Comparison of ENCODE assay signal across 27 cellular contexts in the genomic region with DNA sequence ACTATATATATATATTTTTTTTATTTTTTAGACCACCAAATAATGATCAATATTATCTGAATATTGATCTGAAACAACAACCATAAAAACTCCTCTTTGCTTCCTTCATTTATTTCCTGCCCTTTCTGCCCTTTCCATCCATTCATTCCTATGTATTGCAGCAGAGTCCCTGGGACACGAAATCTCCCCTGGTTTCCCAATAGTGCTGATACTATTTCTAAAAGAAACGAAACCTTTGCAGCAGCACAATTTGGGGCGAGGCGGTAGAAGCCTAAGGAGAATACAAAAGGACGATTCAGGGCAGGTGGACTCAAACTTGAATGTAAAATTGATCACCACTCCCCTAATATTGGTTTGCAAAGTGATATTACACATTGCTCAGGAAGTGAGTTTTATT. TPM values are rescaled to one million over a fixed set of nuclear protein-coding genes. Genes with fewer than 3 reads are reported as not detected.
DNase-seq lines count a peak whose midpoint lies in the region; ATAC-seq and TF ChIP-seq lines count a peak whose summit lies in the region.
"Had no signal": no experiment of that assay in that cellular context is flagged by ENCODE, and none has a peak within 500 bp of the region (broad histone marks: within the 10 kb centered on the region; RNA-seq: fewer than 3 reads in every experiment).

No MANE protein-coding gene starts in this region.

- no peaks in the 10 kb centered on the region for H4K20me1 ChIP-seq in GM23248 (ENCODE audit: insufficient read depth)

- no peak overlapping the region for H3K4me3 Mint-ChIP-seq in activated naive CD4-positive, alpha-beta T cell treated with anti-CD3 and anti-CD28 coated beads for 36 hours
- H3K4me3 Mint-ChIP-seq: activated CD4-positive, alpha-beta T cell treated with anti-CD3 and anti-CD28 coated beads for 36 hours; activated CD8-positive, alpha-beta T cell treated with anti-CD3 and anti-CD28 coated beads, Interleukin-2, amount 10 ng/mL, durations not matched to agents 7 days and 5 days; activated naive CD4-positive, alpha-beta T cell treated with anti-CD3 and anti-CD28 coated beads, Interleukin-2, amount 50 U/mL, for 24 hours; activated T-helper 17 cell treated with anti-CD3 and anti-CD28 coated beads, Interleukin-2, amount 50 U/mL, for 72 hours; IgD-negative memory B cell; memory B cell; neural crest cell had no signal

- peaks cover 50% of the 10 kb centered on the region for H3F3A ChIP-seq in GM23248 (ENCODE audit: insufficient read depth)

- H3K4me1 ChIP-seq in GM23248 (ENCODE audit: insufficient read depth) (peaks cover 68% of the 10 kb centered on the region), foreskin keratinocyte (peaks cover 78% of the 10 kb centered on the region)
- H3K4me1 ChIP-seq: right lobe of liver had no signal

- peak overlapping the region; percentile 79 for H3K4me2 ChIP-seq in GM23248 (ENCODE audit: unreplicated experiment)

- WGBS in GM23248 (ENCODE audit: low coverage in 1 of 2, low lambda C conversion rate in 2 of 2, missing lambda C conversion rate in 2 of 2), 2 experiments = 74 to 75% methylated on average over 5 of the region's 5 CpGs

- peak overlapping the region; percentile 52; the same call in 1 of the 2 replicates for H3K9ac ChIP-seq in GM23248

- no peaks in the 10 kb centered on the region for H3K36me3 Mint-ChIP-seq in activated naive CD4-positive, alpha-beta T cell treated with anti-CD3 and anti-CD28 coated beads for 36 hours (ENCODE audit: low read depth)
- H3K36me3 Mint-ChIP-seq: activated naive CD4-positive, alpha-beta T cell treated with anti-CD3 and anti-CD28 coated beads, Interleukin-2, amount 50 U/mL, for 24 hours; IgD-negative memory B cell; memory B cell had no signal

- no peaks in the 10 kb centered on the region for H3K9me3 Mint-ChIP-seq in activated naive CD4-positive, alpha-beta T cell treated with anti-CD3 and anti-CD28 coated beads for 36 hours
- H3K9me3 Mint-ChIP-seq: activated naive CD4-positive, alpha-beta T cell treated with anti-CD3 and anti-CD28 coated beads, Interleukin-2, amount 50 U/mL, for 24 hours; activated T-helper 17 cell treated with anti-CD3 and anti-CD28 coated beads, Interleukin-2, amount 50 U/mL, for 72 hours; IgD-negative memory B cell; memory B cell; neural crest cell had no signal

- no peaks in the 10 kb centered on the region for H3K36me3 ChIP-seq in GM23248 (ENCODE audit: low read depth)
- H3K36me3 ChIP-seq: pancreas, right lobe of liver, SJSA1, tibial nerve had no signal

- no peak overlapping the region for H3K27ac Mint-ChIP-seq in activated naive CD4-positive, alpha-beta T cell treated with anti-CD3 and anti-CD28 coated beads for 36 hours
- H3K27ac Mint-ChIP-seq: activated CD4-positive, alpha-beta T cell treated with anti-CD3 and anti-CD28 coated beads for 36 hours; activated CD8-positive, alpha-beta T cell treated with anti-CD3 and anti-CD28 coated beads, Interleukin-2, amount 10 ng/mL, durations not matched to agents 7 days and 5 days; activated naive CD4-positive, alpha-beta T cell treated with anti-CD3 and anti-CD28 coated beads, Interleukin-2, amount 50 U/mL, for 24 hours; activated T-helper 17 cell treated with anti-CD3 and anti-CD28 coated beads, Interleukin-2, amount 50 U/mL, for 72 hours; IgD-negative memory B cell; memory B cell had no signal

- H3K27me3 ChIP-seq in GM23248 (replicated peaks; ENCODE audit: insufficient read depth) (no peaks in the 10 kb centered on the region), foreskin keratinocyte (no peaks in the 10 kb centered on the region)
- H3K27me3 ChIP-seq: pancreas, right lobe of liver, SJSA1, tibial nerve had no signal

- ATAC-seq in foreskin keratinocyte (no peak), sciatic nerve (peak; percentile 77), GM21576 (IDR thresholded peaks at IDR 0.05; ENCODE audit: unreplicated experiment) (no peak), HG02763 (IDR thresholded peaks at IDR 0.05; ENCODE audit: unreplicated experiment) (no peak)
- ATAC-seq: activated CD4-positive, alpha-beta T cell treated with anti-CD3 and anti-CD28 coated beads for 36 hours; activated CD8-positive, alpha-beta T cell treated with anti-CD3 and anti-CD28 coated beads, Interleukin-2, amount 10 ng/mL, durations not matched to agents 7 days and 5 days; activated T-helper 17 cell treated with anti-CD3 and anti-CD28 coated beads, Interleukin-2, amount 50 U/mL, for 72 hours; GM12878 had no signal

- no peak for TF ChIP-seq CTCF in foreskin keratinocyte (conservative IDR thresholded peaks at IDR 0.05)

- in situ Hi-C loops in GM23248 (cut with MboI) = loop anchor here (10.0 kb wide), 1 partner anchor 126 kb away; no protein-coding TSS in a partner anchor

- peaks cover 33% of the 10 kb centered on the region for H3K27me3 Mint-ChIP-seq in activated naive CD4-positive, alpha-beta T cell treated with anti-CD3 and anti-CD28 coated beads for 36 hours (ENCODE audit: low read depth)

- no peaks in the 10 kb centered on the region for H3K9me2 ChIP-seq in GM23248 (ENCODE audit: insufficient read depth)

- H3K9me3 ChIP-seq in GM23248 (ENCODE audit: low read depth) = no peaks in the 10 kb centered on the region
- H3K9me3 ChIP-seq: pancreas, right lobe of liver, SJSA1, tibial nerve had no signal

- H3K4me1 Mint-ChIP-seq in activated naive CD4-positive, alpha-beta T cell treated with anti-CD3 and anti-CD28 coated beads for 36 hours (ENCODE audit: low read depth) = no peaks in the 10 kb centered on the region
- H3K4me1 Mint-ChIP-seq: activated CD4-positive, alpha-beta T cell treated with anti-CD3 and anti-CD28 coated beads for 36 hours; activated naive CD4-positive, alpha-beta T cell treated with anti-CD3 and anti-CD28 coated beads, Interleukin-2, amount 50 U/mL, for 24 hours; activated T-helper 17 cell treated with anti-CD3 and anti-CD28 coated beads, Interleukin-2, amount 50 U/mL, for 72 hours; IgD-negative memory B cell; memory B cell had no signal

- intact Hi-C loops in sciatic nerve (cut with DNase I) = no loop called here
- intact Hi-C loops in activated naive CD4-positive, alpha-beta T cell treated with anti-CD3 and anti-CD28 coated beads for 36 hours (cut with micrococcal nuclease) = no loop called here

- CTCF ChIA-PET in activated naive CD4-positive, alpha-beta T cell treated with anti-CD3 and anti-CD28 coated beads for 36 hours (lab: Charles Lee) = no interaction called here

- peak overlapping the region; percentile 31; the same call in 1 of the 2 replicates for H3K4me3 ChIP-seq in GM23248
- H3K4me3 ChIP-seq: GM12878, pancreas, right lobe of liver, SJSA1, tibial nerve had no signal

- DNase-seq in GM23248 = peak; percentile 49
- peak; percentile 29 for DNase-seq in amniotic epithelial cell (ENCODE audit: low read depth)
- DNase-seq in foreskin keratinocyte = no peak
- DNase-seq in sciatic nerve (ENCODE audit: low spot score) = no peak
- DNase-seq in activated naive CD4-positive, alpha-beta T cell treated with anti-CD3 and anti-CD28 coated beads for 36 hours = no peak
- no peak for DNase-seq in iPS-NIHi7 (ENCODE audit: extremely low spot score)
- DNase-seq: activated CD4-positive, alpha-beta T cell treated with anti-CD3 and anti-CD28 coated beads for 36 hours; activated CD8-positive, alpha-beta T cell treated with anti-CD3 and anti-CD28 coated beads, Interleukin-2, amount 10 ng/mL, durations not matched to agents 7 days and 5 days; H7; NCI-H446; NCI-H774; pancreas; right lobe of liver; stimulated activated CD4-positive, alpha-beta T cell treated with anti-CD3 and anti-CD28 coated beads, Interleukin-4, amount 100 ng/mL, for 1 hour; T1000 had no signal

- no peaks in the 10 kb centered on the region for H3K79me2 ChIP-seq in GM23248 (ENCODE audit: insufficient read depth)

- H2AFZ ChIP-seq in GM23248 = peak overlapping the region; percentile 49; the same call in 1 of the 2 replicates

- peak overlapping the region; percentile 75 for H3K27ac ChIP-seq in GM23248
- peak overlapping the region; percentile 92 for H3K27ac ChIP-seq in foreskin keratinocyte
- H3K27ac ChIP-seq: right lobe of liver, SJSA1, VCaP had no signal

RNA-seq across cellular contexts. Expression of gene AMOTL1, which starts 16.9 kb away (rescaled TPM):
- total RNA-seq in GM23248 (2014; rRNA removed; shearing (Covaris generic)) = 50.8 and 55.9 TPM in 2 replicates
- polyA plus RNA-seq in GM23248 (2016; fragmentation: Nextera tagmentation; extraction: Ambion mirVana) (21.8 and 22.3 TPM in 2 replicates), foreskin keratinocyte (25.6 and 26.8 TPM in 2 replicates)
- total RNA-seq in foreskin keratinocyte (158 and 182 TPM in 2 replicates), sciatic nerve (75.6 TPM)
- 1 to 10 TPM in 1 of 2 experiments, under 1 TPM in 1; 0.43 to 1.0 TPM for total RNA-seq in activated naive CD4-positive, alpha-beta T cell treated with anti-CD3 and anti-CD28 coated beads for 36 hours
- total RNA-seq: HT-29 had no signal
- polyA plus RNA-seq: IgD-negative memory B cell had no signal

Comparison
In these comparisons a context has a peak if more than half of its experiments do, and no peak if none do; other contexts are left out.
1. DNase-seq: peak in GM23248 (single experiment) and amniotic epithelial cell (single experiment); none in foreskin keratinocyte (0 of 2), sciatic nerve (single experiment), activated naive CD4-positive, alpha-beta T cell treated with anti-CD3 and anti-CD28 coated beads for 36 hours (single experiment) and iPS-NIHi7 (single experiment).
2. RNA of gene AMOTL1, which starts 16.9 kb away (total RNA-seq): 158 to 182 TPM in foreskin keratinocyte, 75.6 TPM in sciatic nerve (single experiment) and 50.8 to 55.9 TPM in GM23248; 0.43 to 1.0 TPM in activated naive CD4-positive, alpha-beta T cell treated with anti-CD3 and anti-CD28 coated beads for 36 hours; every median in the first group is over 10 times any median in the second.